In genomic region chr6:24504642-24505586, GRCh38 we compare ENCODE assay signal across 1 cellular context.
TF ChIP-seq lines count a peak whose summit lies in the region.

No MANE protein-coding gene starts in this region.

TF ChIP-seq in HepG2, 621 proteins besides CTCF, POLR2A, EP300 and RAD21 (continued from another document and continues in another):
- TF ChIP-seq ZNF318 (CRISPR knock-in tag; IDR thresholded peaks at IDR 0.05): no peak
- no peak; the same call in 1 of the 2 replicates for TF ChIP-seq ZNF33B (CRISPR knock-in tag; IDR thresholded peaks at IDR 0.05)
- peak; percentile 78; the same call in 1 of the 2 replicates for TF ChIP-seq SP5 (CRISPR knock-in tag; IDR thresholded peaks at IDR 0.05; ENCODE audit: borderline replicate concordance, low read depth)
- TF ChIP-seq HNRNPLL (IDR thresholded peaks at IDR 0.05; ENCODE audit: low read depth, low read length, poor library complexity, severe bottlenecking): peak; percentile 40
- no peak for TF ChIP-seq TCF12 (IDR thresholded peaks at IDR 0.05)
- no peak for TF ChIP-seq TCF12 (CRISPR knock-in tag; IDR thresholded peaks at IDR 0.05)
- 0 out of 2 replicates have a peak, but pooled peaks have one; percentile 44 for TF ChIP-seq GABPA (IDR thresholded peaks at IDR 0.05; ENCODE audit: low read depth, low read length)
- TF ChIP-seq GABPA (CRISPR knock-in tag; IDR thresholded peaks at IDR 0.05; ENCODE audit: low read depth): peak; percentile 89
- peak; percentile 61; the same call in 1 of the 2 replicates for TF ChIP-seq KDM5B (CRISPR knock-in tag; IDR thresholded peaks at IDR 0.05; ENCODE audit: borderline replicate concordance)
- TF ChIP-seq HIVEP1 (CRISPR knock-in tag; IDR thresholded peaks at IDR 0.05): 0 out of 2 replicates have a peak, but pooled peaks have one; percentile 29
- peak; percentile 28; the same call in 1 of the 2 replicates for TF ChIP-seq ZNF878 (CRISPR knock-in tag; IDR thresholded peaks at IDR 0.05)
- TF ChIP-seq CREB1 (IDR thresholded peaks at IDR 0.05): no peak
- TF ChIP-seq CREB1 (CRISPR knock-in tag; IDR thresholded peaks at IDR 0.05): peak; percentile 70
- peak; percentile 24; the same call in 1 of the 2 replicates for TF ChIP-seq ZNF615 (CRISPR knock-in tag; IDR thresholded peaks at IDR 0.05; ENCODE audit: borderline replicate concordance)
- TF ChIP-seq SMAD1 (CRISPR knock-in tag; IDR thresholded peaks at IDR 0.05; ENCODE audit: borderline replicate concordance, low read depth): peak; percentile 55; the same call in 1 of the 2 replicates
- TF ChIP-seq HBP1 (CRISPR knock-in tag; IDR thresholded peaks at IDR 0.05; ENCODE audit: low read depth): peak; percentile 22; the same call in 1 of the 2 replicates
- peak; percentile 48 for TF ChIP-seq PHF20 (CRISPR knock-in tag; IDR thresholded peaks at IDR 0.05)
- TF ChIP-seq SMAD3 (CRISPR knock-in tag; IDR thresholded peaks at IDR 0.05): peak; percentile 47; the same call in 1 of the 2 replicates
- no peak for TF ChIP-seq NONO (IDR thresholded peaks at IDR 0.05)
- TF ChIP-seq NONO (CRISPR knock-in tag; conservative IDR thresholded peaks at IDR 0.05): no peak
- peak; percentile 71 for TF ChIP-seq ASH2L (IDR thresholded peaks at IDR 0.05; ENCODE audit: insufficient read length, low read depth, low read length)
- TF ChIP-seq KLF6 (CRISPR knock-in tag; IDR thresholded peaks at IDR 0.05): peak; percentile 43; the same call in 1 of the 2 replicates
- 0 out of 2 replicates have a peak, but pooled peaks have one; percentile 15 for TF ChIP-seq HMG20B (CRISPR knock-in tag; conservative IDR thresholded peaks at IDR 0.05)
- TF ChIP-seq ZNF713 (CRISPR knock-in tag; IDR thresholded peaks at IDR 0.05): no peak
- no peak; the same call in 1 of the 2 replicates for TF ChIP-seq ARID4A (CRISPR knock-in tag; IDR thresholded peaks at IDR 0.05; ENCODE audit: borderline replicate concordance)
- peak; percentile 74 for TF ChIP-seq KDM6A (CRISPR knock-in tag; IDR thresholded peaks at IDR 0.05; ENCODE audit: low read depth)
- TF ChIP-seq MAZ (IDR thresholded peaks at IDR 0.05; ENCODE audit: borderline replicate concordance, low read depth, low read length): peak; percentile 82
- TF ChIP-seq MAZ (CRISPR knock-in tag; IDR thresholded peaks at IDR 0.05; ENCODE audit: low read depth): 0 out of 2 replicates have a peak, but pooled peaks have one; percentile 48
- TF ChIP-seq DMAP1 (CRISPR knock-in tag; IDR thresholded peaks at IDR 0.05): peak; percentile 83
- peak; percentile 73 for TF ChIP-seq ZNF574 (CRISPR knock-in tag; IDR thresholded peaks at IDR 0.05)
- peak; percentile 54; the same call in 1 of the 2 replicates for TF ChIP-seq SOX5 (CRISPR knock-in tag; IDR thresholded peaks at IDR 0.05; ENCODE audit: borderline replicate concordance)
- peak; percentile 57; the same call in 1 of the 2 replicates for TF ChIP-seq YEATS2 (CRISPR knock-in tag; IDR thresholded peaks at IDR 0.05; ENCODE audit: borderline replicate concordance)
- peak; percentile 73 for TF ChIP-seq YY1 (IDR thresholded peaks at IDR 0.05; ENCODE audit: insufficient read depth, insufficient replicate concordance, low read depth, low read length)
- TF ChIP-seq ZNF567 (CRISPR knock-in tag; IDR thresholded peaks at IDR 0.05; ENCODE audit: borderline replicate concordance): peak; percentile 73; the same call in 1 of the 2 replicates
- peak; percentile 71; the same call in 1 of the 2 replicates for TF ChIP-seq THAP9 (CRISPR knock-in tag; IDR thresholded peaks at IDR 0.05; ENCODE audit: borderline replicate concordance)
- peak; percentile 64; the same call in 1 of the 2 replicates for TF ChIP-seq IRF2 (CRISPR knock-in tag; IDR thresholded peaks at IDR 0.05)
- no peak; the same call in 1 of the 2 replicates for TF ChIP-seq KDM5A (IDR thresholded peaks at IDR 0.05; ENCODE audit: borderline replicate concordance, low read length)
- no peak for TF ChIP-seq ATAD3A (CRISPR knock-in tag; IDR thresholded peaks at IDR 0.05)
- TF ChIP-seq FOXO1 (CRISPR knock-in tag; IDR thresholded peaks at IDR 0.05): peak; percentile 85
- TF ChIP-seq ZKSCAN8 (CRISPR knock-in tag; IDR thresholded peaks at IDR 0.05; ENCODE audit: borderline replicate concordance): peak; percentile 65; the same call in 1 of the 2 replicates
- TF ChIP-seq ATRX (CRISPR knock-in tag; IDR thresholded peaks at IDR 0.05; ENCODE audit: borderline replicate concordance): no peak
- 0 out of 2 replicates have a peak, but pooled peaks have one; percentile 36 for TF ChIP-seq SP140L (CRISPR knock-in tag; IDR thresholded peaks at IDR 0.05; ENCODE audit: borderline replicate concordance)
- TF ChIP-seq SALL2 (CRISPR knock-in tag; IDR thresholded peaks at IDR 0.05): 0 out of 2 replicates have a peak, but pooled peaks have one; percentile 32
- TF ChIP-seq ZNF430 (CRISPR knock-in tag; IDR thresholded peaks at IDR 0.05): 0 out of 2 replicates have a peak, but pooled peaks have one; percentile 57
- TF ChIP-seq MXI1 (IDR thresholded peaks at IDR 0.05; ENCODE audit: borderline replicate concordance, low read depth, low read length): peak; percentile 53; the same call in 1 of the 3 replicates
- TF ChIP-seq ZNF350 (CRISPR knock-in tag; IDR thresholded peaks at IDR 0.05; ENCODE audit: borderline replicate concordance, low read depth): peak; percentile 83
